Comparison of ENCODE assay signal across 14 cellular contexts in genomic region chr4:7699040-7699439, GRCh38.
DNase-seq lines count a peak whose midpoint lies in the region; ATAC-seq, FAIRE-seq and TF ChIP-seq lines count a peak whose summit lies in the region.
"Had no signal": no experiment of that assay in that cellular context is flagged by ENCODE, and none has a peak within 500 bp of the region (broad histone marks: within the 10 kb centered on the region; RNA-seq: fewer than 3 reads in every experiment).

No MANE protein-coding gene starts in this region.

- in situ Hi-C loops in IMR-90 (cut with MboI; ENCODE audit: low sequenced_read_pairs): no loop called here

- H2AK5ac ChIP-seq in IMR-90 (ENCODE audit: low read depth, low read length) (no peak overlapping the region), H1 (ENCODE audit: low read depth, low read length) (no peak overlapping the region)

- H3K4me2 ChIP-seq in IMR-90 (ENCODE audit: low read depth, low read length) (no peak overlapping the region), H1 (ENCODE audit: insufficient read depth in 1 of 2, low read depth in 2 of 2, low read length in 2 of 2) (no peak overlapping the region)

- H3K27ac ChIP-seq in IMR-90 (ENCODE audit: insufficient read depth, low read length) (no peak overlapping the region), H1 (ENCODE audit: low read depth, low read length) (no peak overlapping the region)

- H2BK15ac ChIP-seq in IMR-90 (ENCODE audit: low read depth, low read length) (no peak overlapping the region), H1 (ENCODE audit: low read length) (no peak overlapping the region)

- H3K79me1 ChIP-seq in IMR-90 (ENCODE audit: low read depth in 1 of 2, low read length in 2 of 2): no peaks in the 10 kb centered on the region
- H3K79me1 ChIP-seq in H1 (ENCODE audit: low read depth, low read length): no peaks in the 10 kb centered on the region

- H3K9ac ChIP-seq in IMR-90 (ENCODE audit: low read depth, low read length): no peak overlapping the region
- H3K9ac ChIP-seq in H1 (replicated peaks in 1 of 4; ENCODE audit: extremely low read depth in 1 of 4, low read depth in 3 of 4, low read length in 3 of 4): no peak overlapping the region

- no peak overlapping the region for H2BK120ac ChIP-seq in IMR-90 (ENCODE audit: low read depth, low read length)
- no peak overlapping the region for H2BK120ac ChIP-seq in H1 (replicated peaks; ENCODE audit: low read depth, low read length)

- no peak overlapping the region for H3K56ac ChIP-seq in IMR-90 (ENCODE audit: extremely low read depth, insufficient read depth, low read length)
- H3K56ac ChIP-seq in H1 (replicated peaks; ENCODE audit: insufficient read length, low read depth, low read length): no peak overlapping the region

- TF ChIP-seq RAD21 in IMR-90 (IDR thresholded peaks at IDR 0.05; ENCODE audit: low read length): no peak
- no peak for TF ChIP-seq RAD21 in H1 (IDR thresholded peaks at IDR 0.05 in 1 of 2, conservative IDR thresholded peaks at IDR 0.05 in 1 of 2; ENCODE audit: low read depth in 2 of 2, low read length in 2 of 2)

- intact Hi-C loops in IMR-90 (cut with micrococcal nuclease): no loop called here

- H3K36me3 ChIP-seq in IMR-90 (ENCODE audit: control insufficient read depth, insufficient read depth, low read length): no peaks in the 10 kb centered on the region
- no peaks in the 10 kb centered on the region for H3K36me3 ChIP-seq in H1 (ENCODE audit: control insufficient read depth in 2 of 4, insufficient read depth in 4 of 4, low read length in 3 of 4)

- CTCF ChIA-PET in IMR-90 (lab: Yijun Ruan, JAX) (no interaction called here), H1 (lab: Charles Lee; ENCODE audit: partially characterized antibody) (interaction anchor here (0.6 to 1.4 kb wide), 4 partner anchors 12 to 664 kb away, joined by 3 to 4 read pairs (median 3); no protein-coding TSS in a partner anchor)

- DNase-seq in AG20443 (ENCODE audit: low spot score) (peak; percentile 91), IMR-90 (peak; percentile 86), H1 (ENCODE audit: low read depth in 1 of 2, low spot score in 2 of 2) (no peak), mucosa of gallbladder (ENCODE audit: low spot score) (peak; percentile 31), NK-92 (lab: John Stamatoyannopoulos, UW; ENCODE audit: unreplicated experiment) (no peak), NCI-H1930 (lab: John Stamatoyannopoulos, UW) (no peak)
- DNase-seq: activated CD8-positive, alpha-beta memory T cell treated with anti-CD3 and anti-CD28 coated beads, Interleukin-2, amount 10 ng/mL, durations not matched to agents 7 days and 5 days; activated naive CD8-positive, alpha-beta T cell treated with anti-CD3 and anti-CD28 coated beads, Interleukin-2, amount 50 U/mL, for 24 hours; CD8-positive, alpha-beta T cell; immature natural killer cell; natural killer cell; PC-3 had no signal

- no TSS peak for BruUV-seq in IMR-90 (replicated peaks; lab: Mats Ljungman, UMichigan)

- WGBS in IMR-90 (ENCODE audit: extremely low coverage in 2 of 2, insufficient read length in 1 of 2), 2 experiments: no CpG with 5 or more reads among the region's 9 CpGs
- WGBS in H1 (ENCODE audit: extremely low coverage in 1 of 2, insufficient coverage in 1 of 2, insufficient read length in 1 of 2, insufficient replicate concordance in 2 of 2, low coverage in 1 of 2, low lambda C conversion rate in 2 of 2, missing lambda C conversion rate in 1 of 2), 2 experiments: 69% methylated on average over 9 of the region's 9 CpGs; no CpG with 5 or more reads in 1 of the 2 experiments

- H3K18ac ChIP-seq in IMR-90 (ENCODE audit: low read depth, low read length) (no peak overlapping the region), H1 (ENCODE audit: extremely low read depth, low read length) (no peak overlapping the region; the same call in 1 of the 2 replicates)

- peaks cover 4% of the 10 kb centered on the region for H3K9me3 Mint-ChIP-seq in stimulated activated memory B cell treated with anti-CD40 and anti-IgM and Interleukin-4, amounts not matched to agents 10 μg/mL and 1 μg/mL and 100 μg/mL, for 72 hours
- H3K9me3 Mint-ChIP-seq: activated naive CD8-positive, alpha-beta T cell treated with anti-CD3 and anti-CD28 coated beads, Interleukin-2, amount 50 U/mL, for 24 hours; CD8-positive, alpha-beta T cell had no signal

- H4K8ac ChIP-seq in IMR-90 (ENCODE audit: low read depth in 2 of 2, low read length in 2 of 2) (no peak overlapping the region), H1 (ENCODE audit: extremely low read depth, insufficient read depth, low read length) (0 out of 2 replicates have a peak overlapping the region, but pooled peaks have one; percentile 1)

- TF ChIP-seq CTCF in IMR-90 (conservative IDR thresholded peaks at IDR 0.05; ENCODE audit: low read depth, low read length): no peak
- TF ChIP-seq CTCF in H1 (IDR thresholded peaks at IDR 0.05; ENCODE audit: control extremely low read depth in 1 of 3, insufficient read depth in 1 of 3, low read depth in 1 of 3, low read length in 3 of 3): no peak

- H3K14ac ChIP-seq in IMR-90 (replicated peaks; ENCODE audit: low read depth, low read length) (no peak overlapping the region), H1 (ENCODE audit: insufficient read length) (no peak overlapping the region)

- H2BK12ac ChIP-seq in H1 (ENCODE audit: low read depth, low read length): peak overlapping the region; percentile 17; the same call in 1 of the 2 replicates

- no peaks in the 10 kb centered on the region for H3K4me1 Mint-ChIP-seq in stimulated activated memory B cell treated with anti-CD40 and anti-IgM and Interleukin-4, amounts not matched to agents 10 μg/mL and 1 μg/mL and 100 μg/mL, for 72 hours
- H3K4me1 Mint-ChIP-seq: activated CD8-positive, alpha-beta memory T cell treated with anti-CD3 and anti-CD28 coated beads, Interleukin-2, amount 10 ng/mL, durations not matched to agents 7 days and 5 days; activated naive CD8-positive, alpha-beta T cell treated with anti-CD3 and anti-CD28 coated beads, Interleukin-2, amount 50 U/mL, for 24 hours had no signal

- H3K23ac ChIP-seq in IMR-90 (ENCODE audit: low read depth, low read length) (no peak overlapping the region), H1 (ENCODE audit: insufficient read length) (no peak overlapping the region)

- H3K4me1 ChIP-seq in IMR-90 (ENCODE audit: control insufficient read depth, insufficient read depth, low read length) (peaks cover 6% of the 10 kb centered on the region; the same call in 1 of the 2 replicates), H1 (replicated peaks in 1 of 4; ENCODE audit: control insufficient read depth in 3 of 4, insufficient read depth in 4 of 4, low read length in 3 of 4) (peaks cover 0 to 9% (median 6%) of the 10 kb centered on the region in 4 experiments; a peak in 5 of 7 replicates)

- no peaks in the 10 kb centered on the region for H3K9me3 ChIP-seq in IMR-90 (ENCODE audit: control insufficient read depth, insufficient read depth, low read length)
- H3K9me3 ChIP-seq in H1 (ENCODE audit: insufficient read depth in 2 of 2, low read depth in 1 of 2, low read length in 1 of 2): no peaks in the 10 kb centered on the region

- H3K36me3 Mint-ChIP-seq in stimulated activated memory B cell treated with anti-CD40 and anti-IgM and Interleukin-4, amounts not matched to agents 10 μg/mL and 1 μg/mL and 100 μg/mL, for 72 hours: no peaks in the 10 kb centered on the region
- H3K36me3 Mint-ChIP-seq: activated CD8-positive, alpha-beta memory T cell treated with anti-CD3 and anti-CD28 coated beads, Interleukin-2, amount 10 ng/mL, durations not matched to agents 7 days and 5 days; CD8-positive, alpha-beta T cell; natural killer cell had no signal

- H4K91ac ChIP-seq in IMR-90 (ENCODE audit: insufficient read depth, low read depth, low read length): no peak overlapping the region
- no peak overlapping the region for H4K91ac ChIP-seq in H1 (replicated peaks; ENCODE audit: insufficient read length, low read length)

- H3K4me3 ChIP-seq in IMR-90 (ENCODE audit: insufficient read depth, low read depth, low read length) (no peak overlapping the region), H1 (ENCODE audit: extremely low read depth in 1 of 4, insufficient read depth in 2 of 4, low read depth in 3 of 4, low read length in 4 of 4) (no peak overlapping the region)

- H3K79me2 ChIP-seq in H1 (ENCODE audit: control insufficient read depth in 1 of 2, insufficient read depth in 2 of 2, low read length in 2 of 2): no peaks in the 10 kb centered on the region

- TF ChIP-seq EP300 in H1 (IDR thresholded peaks at IDR 0.05; ENCODE audit: borderline replicate concordance in 1 of 2, low read depth in 2 of 2, low read length in 2 of 2): no peak

- H4K20me1 ChIP-seq in IMR-90 (ENCODE audit: insufficient read depth, low read length) (no peaks in the 10 kb centered on the region), H1 (replicated peaks in 1 of 2; ENCODE audit: control insufficient read depth in 1 of 2, insufficient read depth in 2 of 2, low read length in 2 of 2) (no peaks in the 10 kb centered on the region)

- no peak overlapping the region for H3K27ac Mint-ChIP-seq in stimulated activated memory B cell treated with anti-CD40 and anti-IgM and Interleukin-4, amounts not matched to agents 10 μg/mL and 1 μg/mL and 100 μg/mL, for 72 hours
- H3K27ac Mint-ChIP-seq: activated CD8-positive, alpha-beta memory T cell treated with anti-CD3 and anti-CD28 coated beads, Interleukin-2, amount 10 ng/mL, durations not matched to agents 7 days and 5 days; activated naive CD8-positive, alpha-beta T cell treated with anti-CD3 and anti-CD28 coated beads, Interleukin-2, amount 50 U/mL, for 24 hours; CD8-positive, alpha-beta T cell; natural killer cell had no signal

- H3K27me3 ChIP-seq in IMR-90 (ENCODE audit: control insufficient read depth, insufficient read depth, low read length) (peaks cover 15% of the 10 kb centered on the region), H1 (replicated peaks in 1 of 4; ENCODE audit: control insufficient read depth in 3 of 4, extremely low read depth in 1 of 4, insufficient read depth in 3 of 4, low read length in 3 of 4) (no peaks in the 10 kb centered on the region)

- H2BK20ac ChIP-seq in IMR-90 (ENCODE audit: low read depth, low read length) (no peak overlapping the region), H1 (ENCODE audit: low read length) (no peak overlapping the region)

- no peak overlapping the region for H4K5ac ChIP-seq in IMR-90 (ENCODE audit: low read depth, low read length)
- no peak overlapping the region for H4K5ac ChIP-seq in H1 (ENCODE audit: insufficient read length, low read depth, low read length)

- H2AFZ ChIP-seq in IMR-90 (replicated peaks; ENCODE audit: low read length, poor library complexity) (peak overlapping the region; percentile 62), H1 (ENCODE audit: low read length) (no peak overlapping the region)

- no peak for FAIRE-seq in H1 (lab: Jason Lieb, UNC)

- no peak overlapping the region for H3K4ac ChIP-seq in IMR-90 (ENCODE audit: low read depth, low read length)
- no peak overlapping the region for H3K4ac ChIP-seq in H1 (replicated peaks; ENCODE audit: insufficient read length, low read depth, low read length)

- peaks cover 37% of the 10 kb centered on the region for H3K27me3 Mint-ChIP-seq in stimulated activated memory B cell treated with anti-CD40 and anti-IgM and Interleukin-4, amounts not matched to agents 10 μg/mL and 1 μg/mL and 100 μg/mL, for 72 hours

- TF ChIP-seq POLR2A in IMR-90 (IDR thresholded peaks at IDR 0.05; ENCODE audit: low read depth, low read length) (no peak), H1 (IDR thresholded peaks at IDR 0.05; ENCODE audit: control extremely low read depth in 1 of 2, low read depth in 2 of 2, low read length in 2 of 2) (no peak)

- H2BK5ac ChIP-seq in IMR-90 (ENCODE audit: low read depth, low read length, poor library complexity, severe bottlenecking): no peak overlapping the region
- H2BK5ac ChIP-seq in H1 (ENCODE audit: low read depth, low read length): no peak overlapping the region

- H3K9me1 ChIP-seq in IMR-90 (ENCODE audit: insufficient read depth, low read length): no peaks in the 10 kb centered on the region

- no peak overlapping the region for H2AK9ac ChIP-seq in IMR-90 (replicated peaks; ENCODE audit: low read depth, low read length, poor library complexity)

- peaks cover 4% of the 10 kb centered on the region; the same call in 1 of the 2 replicates for H3K23me2 ChIP-seq in H1 (ENCODE audit: low read depth, low read length)

- dilution Hi-C loops in IMR-90 (cut with HindIII; ENCODE audit: low sequenced_read_pairs, unreplicated experiment): no loop called here

- ATAC-seq in IMR-90 (ENCODE audit: low read depth) (peak; percentile 74), HG03039 (IDR thresholded peaks at IDR 0.05; ENCODE audit: unreplicated experiment) (no peak)
- no peak for ATAC-seq in stimulated activated memory B cell treated with anti-CD40 and anti-IgM and Interleukin-4, amounts not matched to agents 10 μg/mL and 1 μg/mL and 100 μg/mL, for 72 hours
- ATAC-seq: activated CD8-positive, alpha-beta memory T cell treated with anti-CD3 and anti-CD28 coated beads, Interleukin-2, amount 10 ng/mL, durations not matched to agents 7 days and 5 days; activated naive CD8-positive, alpha-beta T cell treated with anti-CD3 and anti-CD28 coated beads, Interleukin-2, amount 50 U/mL, for 24 hours; CD8-positive, alpha-beta T cell; natural killer cell; PC-3 had no signal

- POLR2A ChIA-PET in IMR-90 (lab: Charles Lee; ENCODE audit: unreplicated experiment): no interaction called here
- POLR2A ChIA-PET in H1 (lab: Charles Lee; ENCODE audit: partially characterized antibody): no interaction called here

- no peak overlapping the region for H3K4me3 Mint-ChIP-seq in stimulated activated memory B cell treated with anti-CD40 and anti-IgM and Interleukin-4, amounts not matched to agents 10 μg/mL and 1 μg/mL and 100 μg/mL, for 72 hours
- H3K4me3 Mint-ChIP-seq: activated CD8-positive, alpha-beta memory T cell treated with anti-CD3 and anti-CD28 coated beads, Interleukin-2, amount 10 ng/mL, durations not matched to agents 7 days and 5 days; activated naive CD8-positive, alpha-beta T cell treated with anti-CD3 and anti-CD28 coated beads, Interleukin-2, amount 50 U/mL, for 24 hours; CD8-positive, alpha-beta T cell; immature natural killer cell; natural killer cell had no signal

Comparison
In these comparisons a context has a peak if more than half of its experiments do, and no peak if none do; other contexts are left out.
1. DNase-seq: peak in AG20443 (single experiment), IMR-90 (single experiment) and mucosa of gallbladder (single experiment); none in H1 (0 of 2), NK-92 (single experiment) and NCI-H1930 (0 of 2).